Comparison of ENCODE assay signal across 12 cellular contexts in genomic region chr5:40832345-40832744, GRCh38. TPM values are rescaled to one million over a fixed set of nuclear protein-coding genes. Genes with fewer than 3 reads are reported as not detected.
DNase-seq lines count a peak whose midpoint lies in the region; ATAC-seq and TF ChIP-seq lines count a peak whose summit lies in the region.
"Had no signal": no experiment of that assay in that cellular context is flagged by ENCODE, and none has a peak within 500 bp of the region (broad histone marks: within the 10 kb centered on the region; RNA-seq: fewer than 3 reads in every experiment).

No MANE protein-coding gene starts in this region.

- no peak for ATAC-seq in foreskin keratinocyte
- ATAC-seq: body of pancreas, heart left ventricle had no signal

- H3K4me3 ChIP-seq in OCI-LY3 (ENCODE audit: low read length) (peak overlapping the region; percentile 98; the same call in 1 of the 2 replicates), choroid plexus epithelial cell (ENCODE audit: low read depth, low read length) (no peak overlapping the region)
- H3K4me3 ChIP-seq: body of pancreas had no signal

- H3K9me3 Mint-ChIP-seq in activated CD4-positive, alpha-beta T cell treated with anti-CD3 and anti-CD28 coated beads, Interleukin-2, amount 10 ng/mL, durations not matched to agents 7 days and 5 days, result no peaks in the 10 kb centered on the region
- no peaks in the 10 kb centered on the region for H3K9me3 Mint-ChIP-seq in osteocyte (ENCODE audit: unreplicated experiment)

- CTCF ChIA-PET in activated CD4-positive, alpha-beta T cell treated with anti-CD3 and anti-CD28 coated beads, Interleukin-2, amount 10 ng/mL, durations not matched to agents 7 days and 5 days (lab: Charles Lee), result interaction anchor here (1.1 to 2.5 kb wide), 5 partner anchors 9 to 422 kb away, joined by 3 to 9 read pairs (median 3); partner anchors contain the start of genes CARD6 and PRKAA1

- no peak for TF ChIP-seq CTCF in OCI-LY3 (IDR thresholded peaks at IDR 0.05; ENCODE audit: low read depth, low read length)
- no peak for TF ChIP-seq CTCF in choroid plexus epithelial cell (conservative IDR thresholded peaks at IDR 0.05; ENCODE audit: low read depth, low read length)
- TF ChIP-seq CTCF in osteocyte (IDR thresholded peaks at IDR 0.05), result no peak
- TF ChIP-seq CTCF in foreskin keratinocyte (conservative IDR thresholded peaks at IDR 0.05), result no peak

- H3K27me3 ChIP-seq in OCI-LY3 (ENCODE audit: low read depth, low read length), result no peaks in the 10 kb centered on the region
- H3K27me3 ChIP-seq in foreskin keratinocyte, result no peaks in the 10 kb centered on the region
- H3K27me3 ChIP-seq: body of pancreas, heart left ventricle had no signal

- no peaks in the 10 kb centered on the region for H3K27me3 Mint-ChIP-seq in activated CD4-positive, alpha-beta T cell treated with anti-CD3 and anti-CD28 coated beads, Interleukin-2, amount 10 ng/mL, durations not matched to agents 7 days and 5 days
- H3K27me3 Mint-ChIP-seq in osteocyte (ENCODE audit: unreplicated experiment), result no peaks in the 10 kb centered on the region

- no peak for DNase-seq in activated CD4-positive, alpha-beta T cell treated with anti-CD3 and anti-CD28 coated beads, Interleukin-2, amount 10 ng/mL, durations not matched to agents 7 days and 5 days
- no peak for DNase-seq in activated CD4-positive, alpha-beta T cell treated with anti-CD3 and anti-CD28 coated beads, Interleukin-2, amount 50 U/mL, for 48 hours
- peak; percentile 66 for DNase-seq in choroid plexus epithelial cell (ENCODE audit: low read depth)
- no peak for DNase-seq in osteocyte (ENCODE audit: extremely low spot score, unreplicated experiment)
- DNase-seq in foreskin keratinocyte, result no peak
- DNase-seq in cerebellar cortex (ENCODE audit: low spot score), result no peak
- no peak for DNase-seq in stimulated activated CD4-positive, alpha-beta T cell treated with anti-CD3 and anti-CD28 coated beads, Interleukin-2, amount 100 ng/mL, for 48 hours
- DNase-seq: body of pancreas, heart left ventricle, NCI-H524 had no signal

- peaks cover 65% of the 10 kb centered on the region for H3K79me2 ChIP-seq in OCI-LY3 (ENCODE audit: low read length)

- no peak overlapping the region for H2AFZ ChIP-seq in OCI-LY3 (ENCODE audit: low read depth, low read length)

- H3K4me3 Mint-ChIP-seq in activated CD4-positive, alpha-beta T cell treated with anti-CD3 and anti-CD28 coated beads, Interleukin-2, amount 10 ng/mL, durations not matched to agents 7 days and 5 days, result peak overlapping the region; percentile 94
- H3K4me3 Mint-ChIP-seq in osteocyte (ENCODE audit: unreplicated experiment), result peak overlapping the region; percentile 98

- peaks cover 67% of the 10 kb centered on the region for H3K36me3 ChIP-seq in OCI-LY3 (replicated peaks; ENCODE audit: low read depth, low read length)

- peak overlapping the region; percentile 77 for H3K27ac ChIP-seq in OCI-LY3 (ENCODE audit: low read length)
- no peak overlapping the region for H3K27ac ChIP-seq in foreskin keratinocyte
- H3K27ac ChIP-seq: body of pancreas, HL-60 had no signal

- peak overlapping the region; percentile 94 for H3K27ac Mint-ChIP-seq in activated CD4-positive, alpha-beta T cell treated with anti-CD3 and anti-CD28 coated beads, Interleukin-2, amount 10 ng/mL, durations not matched to agents 7 days and 5 days
- H3K27ac Mint-ChIP-seq in osteocyte (ENCODE audit: unreplicated experiment), result peak overlapping the region; percentile 98

- H4K20me1 ChIP-seq in OCI-LY3 (ENCODE audit: insufficient read depth, low read length), result peaks cover 66% of the 10 kb centered on the region

- H3K36me3 Mint-ChIP-seq in activated CD4-positive, alpha-beta T cell treated with anti-CD3 and anti-CD28 coated beads, Interleukin-2, amount 10 ng/mL, durations not matched to agents 7 days and 5 days (ENCODE audit: low read depth), result peaks cover 72% of the 10 kb centered on the region
- H3K36me3 Mint-ChIP-seq in osteocyte (ENCODE audit: unreplicated experiment), result peaks cover 55% of the 10 kb centered on the region

- no peaks in the 10 kb centered on the region for H3K9me3 ChIP-seq in OCI-LY3 (ENCODE audit: insufficient read depth, low read length)
- H3K9me3 ChIP-seq: body of pancreas, heart left ventricle had no signal

- H3K4me1 Mint-ChIP-seq in activated CD4-positive, alpha-beta T cell treated with anti-CD3 and anti-CD28 coated beads, Interleukin-2, amount 10 ng/mL, durations not matched to agents 7 days and 5 days, result peaks cover 65% of the 10 kb centered on the region
- H3K4me1 Mint-ChIP-seq in osteocyte (ENCODE audit: unreplicated experiment), result peaks cover 40% of the 10 kb centered on the region

- POLR2A ChIA-PET in activated CD4-positive, alpha-beta T cell treated with anti-CD3 and anti-CD28 coated beads, Interleukin-2, amount 10 ng/mL, durations not matched to agents 7 days and 5 days (lab: Charles Lee), result no interaction called here

- no peak overlapping the region for H3K9ac ChIP-seq in OCI-LY3 (ENCODE audit: low read length)

- H3K4me2 ChIP-seq in OCI-LY3 (ENCODE audit: low read length), result peak overlapping the region; percentile 91

- H3K4me1 ChIP-seq in OCI-LY3 (ENCODE audit: low read length) (peaks cover 25% of the 10 kb centered on the region), foreskin keratinocyte (peaks cover 13% of the 10 kb centered on the region)

RNA-seq across cellular contexts. Expression of gene RPL37, which starts 2.7 kb away (rescaled TPM):
- total RNA-seq in activated CD4-positive, alpha-beta T cell treated with anti-CD3 and anti-CD28 coated beads, Interleukin-2, amount 10 ng/mL, durations not matched to agents 7 days and 5 days, result 1,000 to 10,000 TPM; 1,565 to 1,761 TPM
- total RNA-seq in osteocyte (1,134 and 1,223 TPM in 2 replicates), foreskin keratinocyte (2,276 and 2,310 TPM in 2 replicates)
- polyA plus RNA-seq in foreskin keratinocyte, result 3,531 and 3,737 TPM in 2 replicates

RNA-seq across cellular contexts. Expression of gene CARD6, which starts 8.8 kb away (rescaled TPM):
- total RNA-seq in activated CD4-positive, alpha-beta T cell treated with anti-CD3 and anti-CD28 coated beads, Interleukin-2, amount 10 ng/mL, durations not matched to agents 7 days and 5 days, result 1 to 10 TPM; 5.0 to 5.2 TPM
- total RNA-seq in osteocyte (0.73 and 1.1 TPM in 2 replicates), foreskin keratinocyte (5.7 and 6.4 TPM in 2 replicates)
- polyA plus RNA-seq in foreskin keratinocyte, result 2.4 and 2.7 TPM in 2 replicates

RNA-seq across cellular contexts. Expression of gene PRKAA1, which starts 34.2 kb away (rescaled TPM):
- 10 to 100 TPM; 71.3 to 84.1 TPM for total RNA-seq in activated CD4-positive, alpha-beta T cell treated with anti-CD3 and anti-CD28 coated beads, Interleukin-2, amount 10 ng/mL, durations not matched to agents 7 days and 5 days
- 85.2 and 91.1 TPM in 2 replicates for total RNA-seq in osteocyte
- total RNA-seq in foreskin keratinocyte, result 50.9 and 57.5 TPM in 2 replicates
- 9.1 and 10.6 TPM in 2 replicates for polyA plus RNA-seq in foreskin keratinocyte
